8 cellular contexts compared by ENCODE assay signal in the genomic region with DNA sequence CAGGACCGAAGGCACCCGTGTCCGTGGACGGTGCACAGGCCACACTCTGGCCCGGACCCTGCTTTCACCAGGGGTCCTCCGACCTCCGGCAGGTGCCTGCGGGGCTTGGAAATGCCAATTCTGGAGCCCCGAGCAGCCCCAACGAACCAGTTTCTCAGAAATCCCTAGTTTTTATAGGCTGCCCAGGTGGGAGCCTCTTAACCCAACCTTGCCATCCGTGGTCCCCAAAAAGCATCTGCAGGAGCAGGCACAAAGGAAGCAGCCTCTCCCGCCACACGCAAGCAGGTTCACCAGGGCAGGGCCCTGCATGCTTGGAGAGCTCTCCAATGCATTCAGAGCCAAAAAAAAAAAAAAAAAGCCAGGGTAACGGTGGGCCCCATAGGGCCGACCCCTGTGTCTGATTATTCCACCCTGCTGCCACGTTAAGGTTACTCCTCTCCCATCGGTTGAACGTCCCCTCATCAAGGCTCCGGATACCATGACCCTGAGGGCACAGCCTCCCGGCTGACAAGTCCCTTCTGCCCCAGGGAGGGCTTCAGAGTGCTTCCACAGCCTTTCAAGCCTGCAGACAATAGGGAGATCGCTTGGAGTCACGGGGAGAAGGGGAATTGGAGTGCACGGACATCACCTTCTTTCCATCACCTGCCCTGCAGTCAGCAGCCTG. TPM values are rescaled to one million over a fixed set of nuclear protein-coding genes. Genes with fewer than 3 reads are reported as not detected.
DNase-seq lines count a peak whose midpoint lies in the region; ATAC-seq and TF ChIP-seq lines count a peak whose summit lies in the region.

No MANE protein-coding gene starts in this region.

- no CpG with 5 or more reads among the region's 23 CpGs for WGBS in trophoblast cell (ENCODE audit: extremely low coverage, insufficient coverage, insufficient read length)

- peak overlapping the region; percentile 85 for H3K4ac ChIP-seq in trophoblast cell (ENCODE audit: low read depth, low read length)

- no peaks in the 10 kb centered on the region for H3K9me2 ChIP-seq in PC-3 (replicated peaks; ENCODE audit: low read length)

- H3K9ac ChIP-seq in DND-41 (ENCODE audit: low read depth, low read length) = peak overlapping the region; percentile 77
- H3K9ac ChIP-seq in PC-3 (ENCODE audit: low read length) = peak overlapping the region; percentile 74
- H3K9ac ChIP-seq in trophoblast cell (ENCODE audit: low read length) = peak overlapping the region; percentile 91

- TSS peak; percentile 34 for BruUV-seq in PC-3 (replicated peaks; lab: Mats Ljungman, UMichigan)

- no peaks in the 10 kb centered on the region for H3F3A ChIP-seq in PC-3 (ENCODE audit: low read length, unreplicated experiment)

- intact Hi-C loops in PC-3 (cut with micrococcal nuclease) = no loop called here

- peaks cover 68% of the 10 kb centered on the region for H3K4me1 ChIP-seq in DND-41 (ENCODE audit: insufficient read depth, low read length)
- H3K4me1 ChIP-seq in PC-3 (ENCODE audit: insufficient read depth, low read length) = peaks cover 38% of the 10 kb centered on the region
- H3K4me1 ChIP-seq in trophoblast cell (ENCODE audit: control insufficient read depth in 1 of 2, insufficient read depth in 2 of 2, low read length in 2 of 2) = peaks cover 21 to 43% of the 10 kb centered on the region in 2 experiments

- H3K79me1 ChIP-seq in trophoblast cell (ENCODE audit: low read length) = peaks cover 7% of the 10 kb centered on the region

- peak overlapping the region; percentile 98 for H4K8ac ChIP-seq in trophoblast cell (ENCODE audit: low read depth, low read length)

- peaks cover 17% of the 10 kb centered on the region for H3K36me3 ChIP-seq in DND-41 (ENCODE audit: insufficient read depth, low read length)
- H3K36me3 ChIP-seq in PC-3 (ENCODE audit: low read depth, low read length) = no peaks in the 10 kb centered on the region
- no peaks in the 10 kb centered on the region for H3K36me3 ChIP-seq in trophoblast cell (ENCODE audit: control insufficient read depth in 1 of 2, insufficient read depth in 2 of 2, low read length in 2 of 2)

- peak overlapping the region; percentile 97 for H3K4me2 ChIP-seq in DND-41 (ENCODE audit: insufficient read depth, low read length)
- peak overlapping the region; percentile 99 for H3K4me2 ChIP-seq in PC-3 (ENCODE audit: low read length)
- H3K4me2 ChIP-seq in trophoblast cell (ENCODE audit: low read length) = peak overlapping the region; percentile 93

- DNase-seq in DND-41 = no peak
- DNase-seq in PC-3 = no peak
- DNase-seq in epithelial cell of esophagus (ENCODE audit: low read depth) = no peak
- no peak for DNase-seq in trophoblast cell
- DNase-seq in AG20443 (ENCODE audit: low spot score) = no peak
- DNase-seq in GM10266 (ENCODE audit: extremely low spot score) = no peak

- H3K14ac ChIP-seq in trophoblast cell (ENCODE audit: low read length) = peak overlapping the region; percentile 97

- CTCF ChIA-PET in PC-3 (lab: Charles Lee) = no interaction called here

- peak overlapping the region; percentile 89 for H4K91ac ChIP-seq in trophoblast cell (ENCODE audit: low read depth, low read length)

- H3K4me3 ChIP-seq in DND-41 (ENCODE audit: low read depth in 1 of 2, low read length in 2 of 2) (peak overlapping the region; percentile 43 to 94), PC-3 (ENCODE audit: low read length) (peak overlapping the region; percentile 83), epithelial cell of esophagus (ENCODE audit: low read length) (peak overlapping the region; percentile 64), trophoblast cell (ENCODE audit: low read depth, low read length) (peak overlapping the region; percentile 85)

- no peak for TF ChIP-seq CTCF in DND-41 (IDR thresholded peaks at IDR 0.05; ENCODE audit: borderline replicate concordance, extremely low read depth, low read length, poor library complexity, severe bottlenecking)
- no peak for TF ChIP-seq CTCF in PC-3 (conservative IDR thresholded peaks at IDR 0.05; ENCODE audit: low read depth, low read length)
- no peak for TF ChIP-seq CTCF in epithelial cell of esophagus (IDR thresholded peaks at IDR 0.05; ENCODE audit: insufficient read depth, low read depth, low read length, missing control alignments)
- TF ChIP-seq CTCF in GM10266 (IDR thresholded peaks at IDR 0.05; ENCODE audit: control insufficient read depth, insufficient read depth, low read depth, missing control alignments) = no peak

- H4K20me1 ChIP-seq in DND-41 (ENCODE audit: insufficient read depth, low read length) (peaks cover 42% of the 10 kb centered on the region), PC-3 (ENCODE audit: low read length) (peaks cover 14% of the 10 kb centered on the region; the same call in 1 of the 2 replicates)

- ATAC-seq in DND-41 (ENCODE audit: insufficient read depth, low read depth) (no peak), PC-3 (peak; percentile 2; the same call in 1 of the 2 replicates), GM21717 (IDR thresholded peaks at IDR 0.05; ENCODE audit: unreplicated experiment) (no peak), HG03432 (IDR thresholded peaks at IDR 0.05; ENCODE audit: unreplicated experiment) (no peak)

- H3K27me3 ChIP-seq in DND-41 (ENCODE audit: insufficient read depth, low read length, poor library complexity) (no peaks in the 10 kb centered on the region), PC-3 (ENCODE audit: low read length) (no peaks in the 10 kb centered on the region), trophoblast cell (ENCODE audit: insufficient read depth, low read length) (no peaks in the 10 kb centered on the region)

- no peak overlapping the region for H3K23ac ChIP-seq in trophoblast cell (ENCODE audit: low read length)

- peak overlapping the region; percentile 96 for H2AK5ac ChIP-seq in trophoblast cell (ENCODE audit: low read length)

- peaks cover 55% of the 10 kb centered on the region for H3K79me2 ChIP-seq in DND-41 (ENCODE audit: insufficient read depth, low read length)
- H3K79me2 ChIP-seq in PC-3 (ENCODE audit: low read length) = peaks cover 60% of the 10 kb centered on the region
- peaks cover 17% of the 10 kb centered on the region for H3K79me2 ChIP-seq in trophoblast cell (ENCODE audit: control insufficient read depth, insufficient read depth, low read length, poor library complexity)

- H2BK5ac ChIP-seq in trophoblast cell (ENCODE audit: low read depth, low read length, poor library complexity) = peak overlapping the region; percentile 73

- H3K9me3 ChIP-seq in DND-41 (ENCODE audit: insufficient read depth, low read length, severe bottlenecking) (no peaks in the 10 kb centered on the region), PC-3 (ENCODE audit: low read length) (no peaks in the 10 kb centered on the region), trophoblast cell (ENCODE audit: insufficient read depth, low read depth, low read length) (no peaks in the 10 kb centered on the region)

- H3K27ac ChIP-seq in DND-41 (ENCODE audit: low read length) = peak overlapping the region; percentile 89
- H3K27ac ChIP-seq in PC-3 (ENCODE audit: low read length) = peak overlapping the region; percentile 25; the same call in 1 of the 2 replicates
- H3K27ac ChIP-seq in trophoblast cell (ENCODE audit: low read depth, low read length) = peak overlapping the region; percentile 39

- no peak overlapping the region for H2BK12ac ChIP-seq in trophoblast cell (ENCODE audit: low read length)

- H4K12ac ChIP-seq in trophoblast cell (ENCODE audit: low read depth, low read length) = peak overlapping the region; percentile 91

- H3K18ac ChIP-seq in trophoblast cell (ENCODE audit: low read length) = peak overlapping the region; percentile 98

- peak overlapping the region; percentile 87 for H2AFZ ChIP-seq in DND-41 (ENCODE audit: low read depth, low read length)
- H2AFZ ChIP-seq in PC-3 (ENCODE audit: low read length) = peak overlapping the region; percentile 73
- H2AFZ ChIP-seq in trophoblast cell (ENCODE audit: insufficient read depth, low read length, poor library complexity) = peak overlapping the region; percentile 89

- H2BK120ac ChIP-seq in trophoblast cell (ENCODE audit: insufficient read depth, low read length, poor library complexity) = peak overlapping the region; percentile 70

- POLR2A ChIA-PET in PC-3 (lab: Charles Lee; ENCODE audit: unreplicated experiment) = interaction anchor here (0.5 kb wide), 1 partner anchor 41 kb away, joined by 3 read pairs; no protein-coding TSS in a partner anchor

RNA-seq across cellular contexts. Expression of gene TPRN, which starts 0.8 kb away (rescaled TPM):
- total RNA-seq in PC-3 (2014; rRNA removed) = 11.3 and 14.7 TPM in 2 replicates
- polyA plus RNA-seq in trophoblast cell (2013) = 11.1 and 11.8 TPM in 2 replicates

RNA-seq across cellular contexts. Expression of gene TMEM203, which starts 4.1 kb away (rescaled TPM):
- total RNA-seq in PC-3 (2014; rRNA removed) = 31.3 and 36.4 TPM in 2 replicates
- 18.3 and 18.9 TPM in 2 replicates for polyA plus RNA-seq in trophoblast cell (2013)

RNA-seq across cellular contexts. Expression of gene NDOR1, which starts 4.2 kb away (rescaled TPM):
- total RNA-seq in PC-3 (2014; rRNA removed) = 21.5 and 25.7 TPM in 2 replicates
- polyA plus RNA-seq in trophoblast cell (2013) = 18.7 and 19.2 TPM in 2 replicates

RNA-seq across cellular contexts. Expression of gene SSNA1, which starts 12.9 kb away (rescaled TPM):
- 123 and 148 TPM in 2 replicates for total RNA-seq in PC-3 (2014; rRNA removed)
- 58.2 and 59.7 TPM in 2 replicates for polyA plus RNA-seq in trophoblast cell (2013)

RNA-seq across cellular contexts. Expression of gene ANAPC2, which starts 13.0 kb away (rescaled TPM):
- total RNA-seq in PC-3 (2014; rRNA removed) = 21.6 and 30.2 TPM in 2 replicates
- 22.5 and 23.1 TPM in 2 replicates for polyA plus RNA-seq in trophoblast cell (2013)

Comparison
In these comparisons a context has a peak if more than half of its experiments do, and no peak if none do; other contexts are left out.
1. H3K27ac ChIP-seq: peak in every context shown above with its lines; median percentile 89 in DND-41; 39 in trophoblast cell; 25 in PC-3.